ENCODE assay signal across 1 cellular context in the genomic region with DNA sequence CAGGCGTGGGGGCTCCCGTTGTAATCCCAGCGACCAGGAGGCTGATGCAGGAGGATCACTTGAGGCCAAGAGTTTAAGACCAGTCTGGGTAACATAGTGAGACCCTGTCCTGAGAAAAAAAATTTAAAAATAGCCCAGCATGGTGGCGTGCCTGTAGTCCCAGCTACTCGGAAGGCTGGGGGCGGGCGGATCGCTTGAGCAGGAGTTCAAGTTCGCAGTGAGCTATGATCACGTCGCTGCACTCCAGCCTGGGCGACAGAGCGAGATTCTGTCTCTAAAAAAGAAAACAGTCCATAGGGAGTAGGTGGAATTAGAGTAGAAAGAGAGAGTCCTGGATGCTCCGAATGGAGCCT.
TF ChIP-seq lines count a peak whose summit lies in the region.

No MANE protein-coding gene starts in this region.

TF ChIP-seq in WTC11, 78 proteins besides CTCF, POLR2A, EP300 and RAD21 (continued from another document):
- TF ChIP-seq, protein P1, sequence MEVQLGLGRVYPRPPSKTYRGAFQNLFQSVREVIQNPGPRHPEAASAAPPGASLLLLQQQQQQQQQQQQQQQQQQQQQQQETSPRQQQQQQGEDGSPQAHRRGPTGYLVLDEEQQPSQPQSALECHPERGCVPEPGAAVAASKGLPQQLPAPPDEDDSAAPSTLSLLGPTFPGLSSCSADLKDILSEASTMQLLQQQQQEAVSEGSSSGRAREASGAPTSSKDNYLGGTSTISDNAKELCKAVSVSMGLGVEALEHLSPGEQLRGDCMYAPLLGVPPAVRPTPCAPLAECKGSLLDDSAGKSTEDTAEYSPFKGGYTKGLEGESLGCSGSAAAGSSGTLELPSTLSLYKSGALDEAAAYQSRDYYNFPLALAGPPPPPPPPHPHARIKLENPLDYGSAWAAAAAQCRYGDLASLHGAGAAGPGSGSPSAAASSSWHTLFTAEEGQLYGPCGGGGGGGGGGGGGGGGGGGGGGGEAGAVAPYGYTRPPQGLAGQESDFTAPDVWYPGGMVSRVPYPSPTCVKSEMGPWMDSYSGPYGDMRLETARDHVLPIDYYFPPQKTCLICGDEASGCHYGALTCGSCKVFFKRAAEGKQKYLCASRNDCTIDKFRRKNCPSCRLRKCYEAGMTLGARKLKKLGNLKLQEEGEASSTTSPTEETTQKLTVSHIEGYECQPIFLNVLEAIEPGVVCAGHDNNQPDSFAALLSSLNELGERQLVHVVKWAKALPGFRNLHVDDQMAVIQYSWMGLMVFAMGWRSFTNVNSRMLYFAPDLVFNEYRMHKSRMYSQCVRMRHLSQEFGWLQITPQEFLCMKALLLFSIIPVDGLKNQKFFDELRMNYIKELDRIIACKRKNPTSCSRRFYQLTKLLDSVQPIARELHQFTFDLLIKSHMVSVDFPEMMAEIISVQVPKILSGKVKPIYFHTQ (CRISPR knock-in tag; IDR thresholded peaks at IDR 0.05): no peak
- TF ChIP-seq JAZF1 (CRISPR knock-in tag; IDR thresholded peaks at IDR 0.05) (no peak), OVOL2 (CRISPR knock-in tag; IDR thresholded peaks at IDR 0.05; ENCODE audit: borderline replicate concordance) (no peak), MXD4 (CRISPR knock-in tag; IDR thresholded peaks at IDR 0.05; ENCODE audit: borderline replicate concordance) (no peak), ESRRA (CRISPR knock-in tag; IDR thresholded peaks at IDR 0.05; ENCODE audit: borderline replicate concordance) (no peak), SOX15 (CRISPR knock-in tag; IDR thresholded peaks at IDR 0.05) (no peak), ZNF121 (CRISPR knock-in tag; IDR thresholded peaks at IDR 0.05) (no peak), ZNF219 (CRISPR knock-in tag; IDR thresholded peaks at IDR 0.05; ENCODE audit: borderline replicate concordance) (no peak)
- TF ChIP-seq, protein P2, sequence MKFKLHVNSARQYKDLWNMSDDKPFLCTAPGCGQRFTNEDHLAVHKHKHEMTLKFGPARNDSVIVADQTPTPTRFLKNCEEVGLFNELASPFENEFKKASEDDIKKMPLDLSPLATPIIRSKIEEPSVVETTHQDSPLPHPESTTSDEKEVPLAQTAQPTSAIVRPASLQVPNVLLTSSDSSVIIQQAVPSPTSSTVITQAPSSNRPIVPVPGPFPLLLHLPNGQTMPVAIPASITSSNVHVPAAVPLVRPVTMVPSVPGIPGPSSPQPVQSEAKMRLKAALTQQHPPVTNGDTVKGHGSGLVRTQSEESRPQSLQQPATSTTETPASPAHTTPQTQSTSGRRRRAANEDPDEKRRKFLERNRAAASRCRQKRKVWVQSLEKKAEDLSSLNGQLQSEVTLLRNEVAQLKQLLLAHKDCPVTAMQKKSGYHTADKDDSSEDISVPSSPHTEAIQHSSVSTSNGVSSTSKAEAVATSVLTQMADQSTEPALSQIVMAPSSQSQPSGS (CRISPR knock-in tag; IDR thresholded peaks at IDR 0.05; ENCODE audit: borderline replicate concordance, low read depth): no peak
